ENCODE assay signal across 1 cellular context in the genomic region with DNA sequence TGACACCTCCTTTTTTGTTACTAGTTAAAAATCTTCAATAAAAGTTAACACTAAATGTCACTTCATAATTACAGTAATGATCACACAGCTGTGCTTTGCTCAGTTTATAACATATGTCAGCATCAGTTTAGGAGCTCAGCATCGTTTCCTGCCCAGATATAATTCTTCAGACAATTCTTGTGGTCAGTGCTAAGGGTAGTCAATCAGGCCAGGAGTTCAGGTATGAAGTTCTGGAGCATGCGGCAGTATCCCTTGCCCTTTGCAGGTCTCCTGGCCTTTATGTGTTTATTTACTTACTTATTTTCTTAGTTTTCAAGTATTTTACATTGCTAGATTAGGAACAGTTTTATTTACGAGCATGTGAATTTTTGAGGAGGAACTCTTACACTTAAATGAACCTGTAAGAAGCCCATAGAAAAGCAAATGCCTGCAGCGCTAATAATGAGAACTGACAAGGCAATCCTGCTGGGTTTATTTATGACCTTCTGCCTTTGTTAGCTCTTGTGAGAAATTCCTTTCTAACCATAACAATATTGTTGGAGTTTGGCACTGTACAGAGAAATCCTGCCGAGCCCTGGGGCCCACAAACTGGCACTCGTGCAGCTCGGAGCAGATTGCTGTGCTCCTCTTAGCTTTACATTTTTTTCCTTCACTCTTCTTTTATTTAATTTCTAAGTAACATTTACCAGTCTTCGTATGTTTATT.
A peak's percentile ranks its signal among the peaks of the same experiment; 100 is the strongest.
TF ChIP-seq lines count a peak whose summit lies in the region.

No MANE protein-coding gene starts in this region.

TF ChIP-seq in HEK293, 187 proteins besides CTCF, POLR2A, EP300 and RAD21 (continued from another document and continues in another):
- no peak for TF ChIP-seq ZSCAN18 (tag by site-specific recombination; IDR thresholded peaks at IDR 0.05)
- no peak for TF ChIP-seq ZBTB26 (tag by site-specific recombination; optimal IDR thresholded peaks at IDR 0.05)
- no peak for TF ChIP-seq KLF10 (tag by site-specific recombination; IDR thresholded peaks at IDR 0.05)
- TF ChIP-seq TRIM28 (IDR thresholded peaks at IDR 0.05; ENCODE audit: borderline replicate concordance, low read length) = no peak
- TF ChIP-seq YY2 (tag by site-specific recombination; IDR thresholded peaks at IDR 0.05) = no peak
- peak; percentile 46; the same call in 1 of the 2 replicates for TF ChIP-seq ZSCAN30 (tag by site-specific recombination; IDR thresholded peaks at IDR 0.05)
- 0 out of 2 replicates have a peak, but pooled peaks have one; percentile 44 for TF ChIP-seq ZBTB17 (tag by site-specific recombination; IDR thresholded peaks at IDR 0.05)
- TF ChIP-seq ZBTB1 (tag by site-specific recombination; IDR thresholded peaks at IDR 0.05) = no peak
- TF ChIP-seq, protein P1, sequence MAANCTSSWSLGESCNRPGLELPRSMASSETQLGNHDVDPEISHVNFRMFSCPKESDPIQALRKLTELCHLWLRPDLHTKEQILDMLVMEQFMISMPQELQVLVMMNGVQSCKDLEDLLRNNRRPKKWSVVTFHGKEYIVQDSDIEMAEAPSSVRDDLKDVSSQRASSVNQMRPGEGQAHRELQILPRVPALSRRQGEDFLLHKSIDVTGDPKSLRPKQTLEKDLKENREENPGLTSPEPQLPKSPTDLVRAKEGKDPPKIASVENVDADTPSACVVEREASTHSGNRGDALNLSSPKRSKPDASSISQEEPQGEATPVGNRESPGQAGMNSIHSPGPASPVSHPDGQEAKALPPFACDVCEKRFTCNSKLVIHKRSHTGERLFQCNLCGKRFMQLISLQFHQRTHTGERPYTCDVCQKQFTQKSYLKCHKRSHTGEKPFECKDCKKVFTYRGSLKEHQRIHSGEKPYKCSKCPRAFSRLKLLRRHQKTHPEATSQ (tag by site-specific recombination; IDR thresholded peaks at IDR 0.05) = no peak
- no peak for TF ChIP-seq KLF16 (tag by site-specific recombination; IDR thresholded peaks at IDR 0.05)
- TF ChIP-seq, protein P2, sequence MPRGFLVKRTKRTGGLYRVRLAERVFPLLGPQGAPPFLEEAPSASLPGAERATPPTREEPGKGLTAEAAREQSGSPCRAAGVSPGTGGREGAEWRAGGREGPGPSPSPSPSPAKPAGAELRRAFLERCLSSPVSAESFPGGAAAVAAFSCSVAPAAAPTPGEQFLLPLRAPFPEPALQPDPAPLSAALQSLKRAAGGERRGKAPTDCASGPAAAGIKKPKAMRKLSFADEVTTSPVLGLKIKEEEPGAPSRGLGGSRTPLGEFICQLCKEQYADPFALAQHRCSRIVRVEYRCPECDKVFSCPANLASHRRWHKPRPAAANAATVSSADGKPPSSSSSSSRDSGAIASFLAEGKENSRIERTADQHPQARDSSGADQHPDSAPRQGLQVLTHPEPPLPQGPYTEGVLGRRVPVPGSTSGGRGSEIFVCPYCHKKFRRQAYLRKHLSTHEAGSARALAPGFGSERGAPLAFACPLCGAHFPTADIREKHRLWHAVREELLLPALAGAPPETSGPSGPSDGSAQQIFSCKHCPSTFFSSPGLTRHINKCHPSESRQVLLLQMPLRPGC (tag by site-specific recombination; IDR thresholded peaks at IDR 0.05) = no peak
- TF ChIP-seq REPIN1 (tag by site-specific recombination; IDR thresholded peaks at IDR 0.05; ENCODE audit: low read depth) = no peak
- no peak for TF ChIP-seq ZNF175 (tag by site-specific recombination; IDR thresholded peaks at IDR 0.05)
- no peak for TF ChIP-seq ZSCAN16 (tag by site-specific recombination; IDR thresholded peaks at IDR 0.05)
- TF ChIP-seq, protein P3, sequence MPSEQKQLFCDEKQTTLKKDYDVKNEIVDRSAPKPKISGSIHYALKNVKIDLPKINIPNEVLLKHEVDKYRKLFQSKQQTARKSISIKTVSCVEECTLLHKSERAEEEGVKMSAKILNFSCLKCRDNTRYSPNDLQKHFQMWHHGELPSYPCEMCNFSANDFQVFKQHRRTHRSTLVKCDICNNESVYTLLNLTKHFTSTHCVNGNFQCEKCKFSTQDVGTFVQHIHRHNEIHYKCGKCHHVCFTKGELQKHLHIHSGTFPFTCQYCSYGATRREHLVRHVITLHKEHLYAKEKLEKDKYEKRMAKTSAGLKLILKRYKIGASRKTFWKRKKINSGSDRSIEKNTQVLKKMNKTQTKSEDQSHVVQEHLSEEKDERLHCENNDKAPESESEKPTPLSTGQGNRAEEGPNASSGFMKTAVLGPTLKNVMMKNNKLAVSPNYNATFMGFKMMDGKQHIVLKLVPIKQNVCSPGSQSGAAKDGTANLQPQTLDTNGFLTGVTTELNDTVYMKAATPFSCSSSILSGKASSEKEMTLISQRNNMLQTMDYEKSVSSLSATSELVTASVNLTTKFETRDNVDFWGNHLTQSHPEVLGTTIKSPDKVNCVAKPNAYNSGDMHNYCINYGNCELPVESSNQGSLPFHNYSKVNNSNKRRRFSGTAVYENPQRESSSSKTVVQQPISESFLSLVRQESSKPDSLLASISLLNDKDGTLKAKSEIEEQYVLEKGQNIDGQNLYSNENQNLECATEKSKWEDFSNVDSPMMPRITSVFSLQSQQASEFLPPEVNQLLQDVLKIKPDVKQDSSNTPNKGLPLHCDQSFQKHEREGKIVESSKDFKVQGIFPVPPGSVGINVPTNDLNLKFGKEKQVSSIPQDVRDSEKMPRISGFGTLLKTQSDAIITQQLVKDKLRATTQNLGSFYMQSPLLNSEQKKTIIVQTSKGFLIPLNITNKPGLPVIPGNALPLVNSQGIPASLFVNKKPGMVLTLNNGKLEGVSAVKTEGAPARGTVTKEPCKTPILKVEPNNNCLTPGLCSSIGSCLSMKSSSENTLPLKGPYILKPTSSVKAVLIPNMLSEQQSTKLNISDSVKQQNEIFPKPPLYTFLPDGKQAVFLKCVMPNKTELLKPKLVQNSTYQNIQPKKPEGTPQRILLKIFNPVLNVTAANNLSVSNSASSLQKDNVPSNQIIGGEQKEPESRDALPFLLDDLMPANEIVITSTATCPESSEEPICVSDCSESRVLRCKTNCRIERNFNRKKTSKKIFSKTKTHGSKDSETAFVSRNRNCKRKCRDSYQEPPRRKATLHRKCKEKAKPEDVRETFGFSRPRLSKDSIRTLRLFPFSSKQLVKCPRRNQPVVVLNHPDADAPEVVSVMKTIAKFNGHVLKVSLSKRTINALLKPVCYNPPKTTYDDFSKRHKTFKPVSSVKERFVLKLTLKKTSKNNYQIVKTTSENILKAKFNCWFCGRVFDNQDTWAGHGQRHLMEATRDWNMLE (tag by site-specific recombination; conservative IDR thresholded peaks at IDR 0.05; ENCODE audit: low read depth) = no peak
- TF ChIP-seq, protein P4, sequence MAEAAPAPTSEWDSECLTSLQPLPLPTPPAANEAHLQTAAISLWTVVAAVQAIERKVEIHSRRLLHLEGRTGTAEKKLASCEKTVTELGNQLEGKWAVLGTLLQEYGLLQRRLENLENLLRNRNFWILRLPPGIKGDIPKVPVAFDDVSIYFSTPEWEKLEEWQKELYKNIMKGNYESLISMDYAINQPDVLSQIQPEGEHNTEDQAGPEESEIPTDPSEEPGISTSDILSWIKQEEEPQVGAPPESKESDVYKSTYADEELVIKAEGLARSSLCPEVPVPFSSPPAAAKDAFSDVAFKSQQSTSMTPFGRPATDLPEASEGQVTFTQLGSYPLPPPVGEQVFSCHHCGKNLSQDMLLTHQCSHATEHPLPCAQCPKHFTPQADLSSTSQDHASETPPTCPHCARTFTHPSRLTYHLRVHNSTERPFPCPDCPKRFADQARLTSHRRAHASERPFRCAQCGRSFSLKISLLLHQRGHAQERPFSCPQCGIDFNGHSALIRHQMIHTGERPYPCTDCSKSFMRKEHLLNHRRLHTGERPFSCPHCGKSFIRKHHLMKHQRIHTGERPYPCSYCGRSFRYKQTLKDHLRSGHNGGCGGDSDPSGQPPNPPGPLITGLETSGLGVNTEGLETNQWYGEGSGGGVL (tag by site-specific recombination; IDR thresholded peaks at IDR 0.05) = no peak
- TF ChIP-seq KLF7 (tag by site-specific recombination; IDR thresholded peaks at IDR 0.05; ENCODE audit: borderline replicate concordance) = no peak
- TF ChIP-seq ZNF391 (tag by site-specific recombination; IDR thresholded peaks at IDR 0.05; ENCODE audit: borderline replicate concordance, low read depth) = no peak
- no peak for TF ChIP-seq ZNF16 (tag by site-specific recombination; IDR thresholded peaks at IDR 0.05; ENCODE audit: low read depth)
- TF ChIP-seq ZNF211 (tag by site-specific recombination; IDR thresholded peaks at IDR 0.05; ENCODE audit: low read depth) = no peak
- TF ChIP-seq ZNF571 (tag by site-specific recombination; IDR thresholded peaks at IDR 0.05) = no peak
- no peak for TF ChIP-seq ZNF768 (tag by site-specific recombination; IDR thresholded peaks at IDR 0.05)
- no peak for TF ChIP-seq ZNF530 (tag by site-specific recombination; IDR thresholded peaks at IDR 0.05; ENCODE audit: low read depth)
- TF ChIP-seq, protein P5, sequence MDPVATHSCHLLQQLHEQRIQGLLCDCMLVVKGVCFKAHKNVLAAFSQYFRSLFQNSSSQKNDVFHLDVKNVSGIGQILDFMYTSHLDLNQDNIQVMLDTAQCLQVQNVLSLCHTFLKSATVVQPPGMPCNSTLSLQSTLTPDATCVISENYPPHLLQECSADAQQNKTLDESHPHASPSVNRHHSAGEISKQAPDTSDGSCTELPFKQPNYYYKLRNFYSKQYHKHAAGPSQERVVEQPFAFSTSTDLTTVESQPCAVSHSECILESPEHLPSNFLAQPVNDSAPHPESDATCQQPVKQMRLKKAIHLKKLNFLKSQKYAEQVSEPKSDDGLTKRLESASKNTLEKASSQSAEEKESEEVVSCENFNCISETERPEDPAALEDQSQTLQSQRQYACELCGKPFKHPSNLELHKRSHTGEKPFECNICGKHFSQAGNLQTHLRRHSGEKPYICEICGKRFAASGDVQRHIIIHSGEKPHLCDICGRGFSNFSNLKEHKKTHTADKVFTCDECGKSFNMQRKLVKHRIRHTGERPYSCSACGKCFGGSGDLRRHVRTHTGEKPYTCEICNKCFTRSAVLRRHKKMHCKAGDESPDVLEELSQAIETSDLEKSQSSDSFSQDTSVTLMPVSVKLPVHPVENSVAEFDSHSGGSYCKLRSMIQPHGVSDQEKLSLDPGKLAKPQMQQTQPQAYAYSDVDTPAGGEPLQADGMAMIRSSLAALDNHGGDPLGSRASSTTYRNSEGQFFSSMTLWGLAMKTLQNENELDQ (tag by site-specific recombination; IDR thresholded peaks at IDR 0.05; ENCODE audit: low read depth) = no peak
- no peak for TF ChIP-seq ZBTB6 (tag by site-specific recombination; IDR thresholded peaks at IDR 0.05)
- TF ChIP-seq ZSCAN4 (tag by site-specific recombination; IDR thresholded peaks at IDR 0.05) = no peak
- peak; percentile 62 for TF ChIP-seq ZNF843 (tag by site-specific recombination; IDR thresholded peaks at IDR 0.05)
- no peak for TF ChIP-seq PBX3 (CRISPR knock-in tag; IDR thresholded peaks at IDR 0.05)
- no peak for TF ChIP-seq ZNF76 (tag by site-specific recombination; IDR thresholded peaks at IDR 0.05; ENCODE audit: borderline replicate concordance, low read depth)
- TF ChIP-seq KLF1 (tag by site-specific recombination; IDR thresholded peaks at IDR 0.05) = no peak
- TF ChIP-seq ZNF548 (tag by site-specific recombination; IDR thresholded peaks at IDR 0.05) = no peak
- TF ChIP-seq ZNF610 (tag by site-specific recombination; IDR thresholded peaks at IDR 0.05; ENCODE audit: borderline replicate concordance) = no peak
- no peak for TF ChIP-seq GLI4 (tag by site-specific recombination; IDR thresholded peaks at IDR 0.05)
- TF ChIP-seq ZNF2 (tag by site-specific recombination; IDR thresholded peaks at IDR 0.05) = no peak
